8 cellular contexts compared by ENCODE assay signal in the genomic region with DNA sequence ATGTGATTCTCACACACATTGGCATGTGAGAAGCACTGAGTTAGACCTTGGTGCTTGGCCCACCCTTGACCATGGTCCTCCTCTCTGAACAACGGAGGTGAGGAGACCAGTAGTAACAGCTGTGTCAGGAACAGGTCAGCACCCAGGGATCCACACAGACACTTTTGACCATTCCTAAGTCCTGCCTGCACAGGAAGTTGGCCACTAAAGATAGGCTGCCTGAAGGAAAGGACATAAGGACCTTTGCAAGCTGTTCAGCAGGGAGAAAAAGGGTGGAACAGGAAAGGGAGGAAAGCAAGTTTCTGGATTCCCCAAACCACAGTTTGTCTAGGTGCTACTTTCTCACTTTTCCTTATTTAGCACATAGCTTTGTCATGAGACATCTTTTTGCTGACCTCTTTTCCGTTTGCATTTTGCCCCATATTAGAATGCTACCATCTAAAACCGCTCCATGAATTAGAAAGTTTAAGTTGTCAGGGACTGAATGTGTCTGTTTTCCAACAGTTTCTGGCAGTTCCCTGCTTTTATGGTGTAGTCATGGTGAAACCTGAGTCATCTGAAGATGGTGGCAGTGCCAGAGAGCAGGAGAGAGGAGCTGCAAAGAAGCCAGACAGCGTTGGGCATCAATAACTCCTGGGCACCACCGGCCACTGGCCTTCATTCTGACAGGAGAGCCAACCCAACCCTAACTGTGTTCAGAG. TPM values are rescaled to one million over a fixed set of nuclear protein-coding genes. Genes with fewer than 3 reads are reported as not detected.
A peak's percentile ranks its signal among the peaks of the same experiment; 100 is the strongest.
DNase-seq lines count a peak whose midpoint lies in the region; ATAC-seq and TF ChIP-seq lines count a peak whose summit lies in the region.

No MANE protein-coding gene starts in this region.

- H3K4me1 Mint-ChIP-seq in chondrocyte (ENCODE audit: low read depth): peaks cover 37% of the 10 kb centered on the region

- no peaks in the 10 kb centered on the region for H3K9me3 Mint-ChIP-seq in chondrocyte (ENCODE audit: low read depth)

- H3K27ac Mint-ChIP-seq in chondrocyte (ENCODE audit: unreplicated experiment): peak overlapping the region; percentile 89

- H3K4me3 Mint-ChIP-seq in chondrocyte (ENCODE audit: unreplicated experiment): peak overlapping the region; percentile 73

- H3K27me3 Mint-ChIP-seq in chondrocyte (ENCODE audit: low read depth): no peaks in the 10 kb centered on the region

- peaks cover 6% of the 10 kb centered on the region for H3K36me3 Mint-ChIP-seq in chondrocyte (ENCODE audit: low read depth)

- no peak for ATAC-seq in GM21717 (IDR thresholded peaks at IDR 0.05; ENCODE audit: unreplicated experiment)
- no peak for ATAC-seq in HG02642 (IDR thresholded peaks at IDR 0.05; ENCODE audit: poor library complexity, unreplicated experiment)

- TF ChIP-seq CTCF in chondrocyte (IDR thresholded peaks at IDR 0.05): no peak

- DNase-seq in AG08396 (ENCODE audit: low spot score) (peak; percentile 24), M059J (ENCODE audit: low read depth) (peak; percentile 91), chondrocyte (ENCODE audit: low spot score) (no peak), middle frontal gyrus (ENCODE audit: extremely low spot score, low spot score) (peak; percentile 33), NOMO-1 treated with dmso at 0.1 percent for 144 hours (lab: John Stamatoyannopoulos, UW; ENCODE audit: unreplicated experiment) (no peak), DMS114 treated with DMSO at 0.1 percent for 48 hours (lab: John Stamatoyannopoulos, UW; ENCODE audit: unreplicated experiment) (no peak)

RNA-seq across cellular contexts. Expression of a gene that starts 1.1 kb away (rescaled TPM):
- 24.0 and 39.3 TPM in 2 replicates for total RNA-seq in M059J (2014; rRNA removed; shearing (Covaris generic))
- total RNA-seq in chondrocyte: 25.4 to 33.1 TPM (median 26.0 TPM) in 3 replicates

RNA-seq across cellular contexts. Expression of a gene that starts 41.1 kb away (rescaled TPM):
- 13.2 and 16.4 TPM in 2 replicates for total RNA-seq in M059J (2014; rRNA removed; shearing (Covaris generic))
- total RNA-seq in chondrocyte: 29.8 to 48.2 TPM (median 33.0 TPM) in 3 replicates

Comparison
In these comparisons a context has a peak if more than half of its experiments do, and no peak if none do; other contexts are left out.
1. DNase-seq: peak in AG08396 (single experiment), M059J (single experiment) and middle frontal gyrus (single experiment); none in chondrocyte (single experiment), NOMO-1 treated with dmso at 0.1 percent for 144 hours (single experiment) and DMS114 treated with DMSO at 0.1 percent for 48 hours (single experiment).